In genomic region chr19:4130635-4131438, GRCh38 we compare ENCODE assay signal across 12 cellular contexts. TPM values are rescaled to one million over a fixed set of nuclear protein-coding genes. Genes with fewer than 3 reads are reported as not detected.
DNase-seq lines count a peak whose midpoint lies in the region; ATAC-seq and TF ChIP-seq lines count a peak whose summit lies in the region.
"Had no signal": no experiment of that assay in that cellular context is flagged by ENCODE, and none has a peak within 500 bp of the region (broad histone marks: within the 10 kb centered on the region; RNA-seq: fewer than 3 reads in every experiment).

No MANE protein-coding gene starts in this region.

- peak overlapping the region; percentile 27 for H3K27ac ChIP-seq in osteoblast (ENCODE audit: low read depth, low read length)

- intact Hi-C loops in Calu3 (cut with micrococcal nuclease; ENCODE audit: unreplicated experiment): no loop called here

- H3K4me1 ChIP-seq in osteoblast (ENCODE audit: insufficient read depth, low read length): peaks cover 11% of the 10 kb centered on the region

- peak overlapping the region; percentile 33 for H2AFZ ChIP-seq in osteoblast (ENCODE audit: low read length)

- peak overlapping the region; percentile 56 for H3K4me2 ChIP-seq in osteoblast (ENCODE audit: insufficient read depth, low read length)

- no peaks in the 10 kb centered on the region for H3K36me3 Mint-ChIP-seq in Calu3 (ENCODE audit: insufficient read depth, unreplicated experiment)

- no peak for ATAC-seq in GM19397 (IDR thresholded peaks at IDR 0.05; ENCODE audit: unreplicated experiment)

- CTCF ChIA-PET in Calu3 (lab: Charles Lee): interaction anchor here (0.6 kb wide), 1 partner anchor 143 kb away, joined by 8 read pairs; no protein-coding TSS in a partner anchor

- no peak for TF ChIP-seq CTCF in Calu3 (IDR thresholded peaks at IDR 0.05; ENCODE audit: unreplicated experiment)
- TF ChIP-seq CTCF in epithelial cell of esophagus (IDR thresholded peaks at IDR 0.05; ENCODE audit: insufficient read depth, low read depth, low read length, missing control alignments): no peak
- no peak for TF ChIP-seq CTCF in osteoblast (IDR thresholded peaks at IDR 0.05; ENCODE audit: extremely low read depth, low read depth, low read length)

- H3K27ac Mint-ChIP-seq in Calu3 (ENCODE audit: unreplicated experiment): peak overlapping the region; percentile 68
- H3K27ac Mint-ChIP-seq: activated CD4-positive, alpha-beta T cell treated with anti-CD3 and anti-CD28 coated beads, Interleukin-2, amount 10 ng/mL, durations not matched to agents 7 days and 5 days had no signal

- no peaks in the 10 kb centered on the region for H3K36me3 ChIP-seq in osteoblast (ENCODE audit: insufficient read depth, low read length)

- H3K9me3 Mint-ChIP-seq in Calu3 (ENCODE audit: low read depth, unreplicated experiment): no peaks in the 10 kb centered on the region
- H3K9me3 Mint-ChIP-seq: activated CD4-positive, alpha-beta T cell treated with anti-CD3 and anti-CD28 coated beads, Interleukin-2, amount 10 ng/mL, durations not matched to agents 7 days and 5 days had no signal

- peak overlapping the region; percentile 32 for H3K4me3 Mint-ChIP-seq in Calu3 (ENCODE audit: low read depth, unreplicated experiment)
- H3K4me3 Mint-ChIP-seq: activated CD4-positive, alpha-beta T cell treated with anti-CD3 and anti-CD28 coated beads, Interleukin-2, amount 10 ng/mL, durations not matched to agents 7 days and 5 days had no signal

- DNase-seq in Calu3: peak; percentile 34
- peak; percentile 76 for DNase-seq in OCI-M1 (lab: John Stamatoyannopoulos, UW)
- DNase-seq in epithelial cell of esophagus (ENCODE audit: low read depth): peak; percentile 75
- peak; percentile 78 for DNase-seq in osteoblast (ENCODE audit: insufficient read length, low spot score, missing footprints)
- DNase-seq in activated CD8-positive, alpha-beta memory T cell treated with anti-CD3 and anti-CD28 coated beads for 24 hours: no peak
- DNase-seq in SIG-M5 treated with dmso at 0.1 percent for 504 hours (lab: John Stamatoyannopoulos, UW; ENCODE audit: unreplicated experiment): no peak
- DNase-seq in NCI-H345 (lab: John Stamatoyannopoulos, UW): no peak
- DNase-seq: activated CD4-positive, alpha-beta T cell treated with anti-CD3 and anti-CD28 coated beads, Interleukin-2, amount 10 ng/mL, durations not matched to agents 7 days and 5 days; NCI-H524; stimulated activated CD4-positive, alpha-beta T cell treated with anti-CD3 and anti-CD28 coated beads, Interleukin-4, amount 100 ng/mL, for 1 hour had no signal

- peaks cover 10% of the 10 kb centered on the region for H3K4me1 Mint-ChIP-seq in Calu3 (ENCODE audit: low read depth, unreplicated experiment)

- BruUV-seq in Calu3 (replicated peaks; lab: Mats Ljungman, UMichigan): no TSS peak

- H3K27me3 Mint-ChIP-seq in Calu3 (ENCODE audit: unreplicated experiment): no peaks in the 10 kb centered on the region

- H3K4me3 ChIP-seq in epithelial cell of esophagus (ENCODE audit: low read length): no peak overlapping the region
- no peak overlapping the region for H3K4me3 ChIP-seq in osteoblast (ENCODE audit: insufficient read depth, low read length)

- H3K9me3 ChIP-seq in osteoblast (ENCODE audit: low read depth, low read length): no peaks in the 10 kb centered on the region

- H4K20me1 ChIP-seq in osteoblast (ENCODE audit: insufficient read depth, low read length): no peaks in the 10 kb centered on the region

- no peaks in the 10 kb centered on the region for H3K27me3 ChIP-seq in osteoblast (ENCODE audit: insufficient read depth, low read length)

- no peaks in the 10 kb centered on the region for H3K79me2 ChIP-seq in osteoblast (ENCODE audit: insufficient read depth, low read length)

RNA-seq across cellular contexts. Expression of gene MAP2K2, which starts 6.9 kb away (rescaled TPM):
- total RNA-seq in Calu3 (2022) (113 and 114 TPM in 2 replicates), osteoblast (221 and 233 TPM in 2 replicates)

RNA-seq across cellular contexts. Expression of gene CREB3L3, which starts 22.6 kb away (rescaled TPM):
- total RNA-seq in Calu3 (2022) (0.14 and 0.44 TPM in 2 replicates), osteoblast (not detected in 2 replicates)
- total RNA-seq: lung microvascular endothelial cell had no signal

RNA-seq across cellular contexts. Expression of gene SIRT6, which starts 51.5 kb away (rescaled TPM):
- 22.9 and 26.6 TPM in 2 replicates for total RNA-seq in Calu3 (2022)
- total RNA-seq in osteoblast: 8.3 and 16.3 TPM in 2 replicates

RNA-seq across cellular contexts. Expression of gene ANKRD24, which starts 51.7 kb away (rescaled TPM):
- 0.76 and 1.4 TPM in 2 replicates for total RNA-seq in Calu3 (2022)
- 0.29 and 0.72 TPM in 2 replicates for total RNA-seq in osteoblast

Comparison
In these comparisons a context has a peak if more than half of its experiments do, and no peak if none do; other contexts are left out.
1. DNase-seq: peak in Calu3 (single experiment), OCI-M1 (single experiment), epithelial cell of esophagus (single experiment) and osteoblast (single experiment); none in activated CD8-positive, alpha-beta memory T cell treated with anti-CD3 and anti-CD28 coated beads for 24 hours (single experiment), SIG-M5 treated with dmso at 0.1 percent for 504 hours (single experiment) and NCI-H345 (single experiment).